1 cellular context compared by ENCODE assay signal in the genomic region with DNA sequence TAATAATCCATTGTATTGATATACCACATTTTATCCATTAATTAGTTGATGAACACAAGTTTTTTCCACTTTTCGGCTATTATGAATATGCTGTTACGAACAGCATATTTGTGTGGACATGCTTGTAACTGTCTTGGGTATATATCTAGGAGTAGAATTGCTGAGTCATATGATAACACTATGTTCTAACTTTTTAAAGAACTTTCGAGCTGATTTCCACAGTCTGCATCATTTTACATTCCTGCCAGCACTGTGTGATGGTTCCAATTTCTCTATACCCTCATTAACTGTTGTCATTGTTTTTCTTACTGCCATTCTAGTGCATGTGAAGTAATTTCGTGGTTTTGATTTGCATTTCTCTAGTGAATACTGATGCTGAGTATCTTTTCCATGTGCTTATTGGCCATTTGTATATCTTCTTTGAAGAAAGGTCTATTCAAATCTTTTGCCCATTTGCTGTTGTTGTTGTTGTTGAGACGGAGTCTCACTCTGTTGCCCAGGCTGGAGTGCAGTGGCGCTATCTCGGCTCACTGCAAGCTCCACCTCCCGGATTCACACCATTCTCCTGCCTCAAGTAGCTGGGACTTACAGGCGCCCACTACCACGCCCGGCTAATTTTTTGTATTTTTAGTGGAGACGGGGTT.
TF ChIP-seq lines count a peak whose summit lies in the region.

No MANE protein-coding gene starts in this region.

TF ChIP-seq in K562, 482 proteins besides CTCF, POLR2A, EP300 and RAD21 (continued from another document and continues in another):
- TF ChIP-seq, protein P1, sequence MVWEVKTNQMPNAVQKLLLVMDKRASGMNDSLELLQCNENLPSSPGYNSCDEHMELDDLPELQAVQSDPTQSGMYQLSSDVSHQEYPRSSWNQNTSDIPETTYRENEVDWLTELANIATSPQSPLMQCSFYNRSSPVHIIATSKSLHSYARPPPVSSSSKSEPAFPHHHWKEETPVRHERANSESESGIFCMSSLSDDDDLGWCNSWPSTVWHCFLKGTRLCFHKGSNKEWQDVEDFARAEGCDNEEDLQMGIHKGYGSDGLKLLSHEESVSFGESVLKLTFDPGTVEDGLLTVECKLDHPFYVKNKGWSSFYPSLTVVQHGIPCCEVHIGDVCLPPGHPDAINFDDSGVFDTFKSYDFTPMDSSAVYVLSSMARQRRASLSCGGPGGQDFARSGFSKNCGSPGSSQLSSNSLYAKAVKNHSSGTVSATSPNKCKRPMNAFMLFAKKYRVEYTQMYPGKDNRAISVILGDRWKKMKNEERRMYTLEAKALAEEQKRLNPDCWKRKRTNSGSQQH (CRISPR knock-in tag; IDR thresholded peaks at IDR 0.05) = 0 out of 2 replicates have a peak, but pooled peaks have one; percentile 29
- TF ChIP-seq EZH2 (IDR thresholded peaks at IDR 0.05; ENCODE audit: borderline replicate concordance, low read depth, low read length) (no peak), HDAC8 (tag; IDR thresholded peaks at IDR 0.05) (no peak), ZBED1 (IDR thresholded peaks at IDR 0.05) (no peak), ZNF12 (CRISPR knock-in tag; IDR thresholded peaks at IDR 0.05) (no peak), FOXK2 (conservative IDR thresholded peaks at IDR 0.05 in 1 of 2, IDR thresholded peaks at IDR 0.05 in 1 of 2; ENCODE audit: low read depth in 2 of 2) (peak in 1 of 2 experiments; percentile 64; a peak in 2 of 4 replicates), ZNF699 (CRISPR knock-in tag; IDR thresholded peaks at IDR 0.05; ENCODE audit: insufficient replicate concordance) (no peak), SRSF9 (IDR thresholded peaks at IDR 0.05; ENCODE audit: borderline replicate concordance, low read depth, low read length) (no peak), FUS (optimal IDR thresholded peaks at IDR 0.05; ENCODE audit: low read depth, low read length) (no peak), PHF21A (IDR thresholded peaks at IDR 0.05; ENCODE audit: borderline replicate concordance, low read depth) (no peak), HDAC1 (IDR thresholded peaks at IDR 0.05) (0 out of 4 replicates have a peak, but pooled peaks of 1 of the 2 experiments have one; percentile 13), ZC3H4 (CRISPR knock-in tag; IDR thresholded peaks at IDR 0.05; ENCODE audit: borderline replicate concordance) (no peak), BCOR (IDR thresholded peaks at IDR 0.05) (no peak), E2F3 (CRISPR knock-in tag; IDR thresholded peaks at IDR 0.05) (no peak), EP400 (IDR thresholded peaks at IDR 0.05) (peak; percentile 51), ZNF77 (CRISPR knock-in tag; IDR thresholded peaks at IDR 0.05) (no peak), ZNF282 (CRISPR knock-in tag; IDR thresholded peaks at IDR 0.05) (no peak), PHB2 (IDR thresholded peaks at IDR 0.05; ENCODE audit: low read depth) (no peak), TOE1 (IDR thresholded peaks at IDR 0.05; ENCODE audit: borderline replicate concordance) (0 out of 2 replicates have a peak, but pooled peaks have one; percentile 25), TOE1 (CRISPR knock-in tag; IDR thresholded peaks at IDR 0.05; ENCODE audit: borderline replicate concordance, low read depth) (no peak), LCOR (CRISPR knock-in tag; IDR thresholded peaks at IDR 0.05) (no peak), ZNF121 (CRISPR knock-in tag; conservative IDR thresholded peaks at IDR 0.05) (0 out of 2 replicates have a peak, but pooled peaks have one; percentile 6), GTF2A2 (tag; IDR thresholded peaks at IDR 0.05) (no peak), ZNF696 (CRISPR knock-in tag; conservative IDR thresholded peaks at IDR 0.05) (no peak), SMARCB1 (IDR thresholded peaks at IDR 0.05; ENCODE audit: insufficient read length, low read depth) (no peak), NFE2L1 (tag; IDR thresholded peaks at IDR 0.05; ENCODE audit: borderline replicate concordance, low read depth) (peak; percentile 96), NR1H2 (CRISPR knock-in tag; IDR thresholded peaks at IDR 0.05) (no peak), ZNF212 (CRISPR knock-in tag; IDR thresholded peaks at IDR 0.05) (no peak), ZNF583 (CRISPR knock-in tag; IDR thresholded peaks at IDR 0.05) (0 out of 2 replicates have a peak, but pooled peaks have one; percentile 43), ZNF431 (CRISPR knock-in tag; IDR thresholded peaks at IDR 0.05) (no peak), PTTG1 (tag; IDR thresholded peaks at IDR 0.05; ENCODE audit: low read depth) (no peak), ZBTB8A (IDR thresholded peaks at IDR 0.05; ENCODE audit: partially characterized antibody) (no peak), SRF (CRISPR knock-in tag; IDR thresholded peaks at IDR 0.05) (no peak), ZNF436 (CRISPR knock-in tag; IDR thresholded peaks at IDR 0.05) (no peak), DMBX1 (CRISPR knock-in tag; IDR thresholded peaks at IDR 0.05; ENCODE audit: borderline replicate concordance) (no peak), SAFB2 (IDR thresholded peaks at IDR 0.05; ENCODE audit: borderline replicate concordance, low read depth, low read length, severe bottlenecking) (no peak), ELF4 (CRISPR knock-in tag; IDR thresholded peaks at IDR 0.05) (0 out of 2 replicates have a peak, but pooled peaks have one; percentile 9), ZNF23 (CRISPR knock-in tag; IDR thresholded peaks at IDR 0.05) (no peak), FOSL1 (tag; conservative IDR thresholded peaks at IDR 0.05) (peak; percentile 56), SREBF1 (IDR thresholded peaks at IDR 0.05; ENCODE audit: borderline replicate concordance, low read depth, low read length) (no peak), YBX1 (IDR thresholded peaks at IDR 0.05) (no peak), FOXJ2 (tag; IDR thresholded peaks at IDR 0.05) (no peak), RBM34 (IDR thresholded peaks at IDR 0.05; ENCODE audit: borderline replicate concordance, insufficient read depth, low read length) (no peak), SMAD3 (CRISPR knock-in tag; conservative IDR thresholded peaks at IDR 0.05) (0 out of 2 replicates have a peak, but pooled peaks have one; percentile 12)
- TF ChIP-seq, protein P2, sequence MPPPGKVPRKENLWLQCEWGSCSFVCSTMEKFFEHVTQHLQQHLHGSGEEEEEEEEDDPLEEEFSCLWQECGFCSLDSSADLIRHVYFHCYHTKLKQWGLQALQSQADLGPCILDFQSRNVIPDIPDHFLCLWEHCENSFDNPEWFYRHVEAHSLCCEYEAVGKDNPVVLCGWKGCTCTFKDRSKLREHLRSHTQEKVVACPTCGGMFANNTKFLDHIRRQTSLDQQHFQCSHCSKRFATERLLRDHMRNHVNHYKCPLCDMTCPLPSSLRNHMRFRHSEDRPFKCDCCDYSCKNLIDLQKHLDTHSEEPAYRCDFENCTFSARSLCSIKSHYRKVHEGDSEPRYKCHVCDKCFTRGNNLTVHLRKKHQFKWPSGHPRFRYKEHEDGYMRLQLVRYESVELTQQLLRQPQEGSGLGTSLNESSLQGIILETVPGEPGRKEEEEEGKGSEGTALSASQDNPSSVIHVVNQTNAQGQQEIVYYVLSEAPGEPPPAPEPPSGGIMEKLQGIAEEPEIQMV (tag; conservative IDR thresholded peaks at IDR 0.05; ENCODE audit: low read depth) = 0 out of 2 replicates have a peak, but pooled peaks have one; percentile 14
- TF ChIP-seq, protein P3, sequence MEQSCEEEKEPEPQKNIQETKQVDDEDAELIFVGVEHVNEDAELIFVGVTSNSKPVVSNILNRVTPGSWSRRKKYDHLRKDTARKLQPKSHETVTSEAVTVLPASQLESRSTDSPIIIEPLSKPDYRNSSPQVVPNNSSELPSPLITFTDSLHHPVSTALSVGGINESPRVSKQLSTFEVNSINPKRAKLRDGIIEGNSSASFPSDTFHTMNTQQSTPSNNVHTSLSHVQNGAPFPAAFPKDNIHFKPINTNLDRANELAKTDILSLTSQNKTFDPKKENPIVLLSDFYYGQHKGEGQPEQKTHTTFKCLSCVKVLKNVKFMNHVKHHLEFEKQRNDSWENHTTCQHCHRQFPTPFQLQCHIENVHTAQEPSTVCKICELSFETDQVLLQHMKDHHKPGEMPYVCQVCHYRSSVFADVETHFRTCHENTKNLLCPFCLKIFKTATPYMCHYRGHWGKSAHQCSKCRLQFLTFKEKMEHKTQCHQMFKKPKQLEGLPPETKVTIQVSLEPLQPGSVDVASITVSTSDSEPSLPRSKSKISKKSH (CRISPR knock-in tag; IDR thresholded peaks at IDR 0.05) = no peak
- TF ChIP-seq, protein P4, sequence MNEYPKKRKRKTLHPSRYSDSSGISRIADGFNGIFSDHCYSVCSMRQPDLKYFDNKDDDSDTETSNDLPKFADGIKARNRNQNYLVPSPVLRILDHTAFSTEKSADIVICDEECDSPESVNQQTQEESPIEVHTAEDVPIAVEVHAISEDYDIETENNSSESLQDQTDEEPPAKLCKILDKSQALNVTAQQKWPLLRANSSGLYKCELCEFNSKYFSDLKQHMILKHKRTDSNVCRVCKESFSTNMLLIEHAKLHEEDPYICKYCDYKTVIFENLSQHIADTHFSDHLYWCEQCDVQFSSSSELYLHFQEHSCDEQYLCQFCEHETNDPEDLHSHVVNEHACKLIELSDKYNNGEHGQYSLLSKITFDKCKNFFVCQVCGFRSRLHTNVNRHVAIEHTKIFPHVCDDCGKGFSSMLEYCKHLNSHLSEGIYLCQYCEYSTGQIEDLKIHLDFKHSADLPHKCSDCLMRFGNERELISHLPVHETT (CRISPR knock-in tag; conservative IDR thresholded peaks at IDR 0.05 in 1 of 2, IDR thresholded peaks at IDR 0.05 in 1 of 2) = no peak
- TF ChIP-seq, protein P5, sequence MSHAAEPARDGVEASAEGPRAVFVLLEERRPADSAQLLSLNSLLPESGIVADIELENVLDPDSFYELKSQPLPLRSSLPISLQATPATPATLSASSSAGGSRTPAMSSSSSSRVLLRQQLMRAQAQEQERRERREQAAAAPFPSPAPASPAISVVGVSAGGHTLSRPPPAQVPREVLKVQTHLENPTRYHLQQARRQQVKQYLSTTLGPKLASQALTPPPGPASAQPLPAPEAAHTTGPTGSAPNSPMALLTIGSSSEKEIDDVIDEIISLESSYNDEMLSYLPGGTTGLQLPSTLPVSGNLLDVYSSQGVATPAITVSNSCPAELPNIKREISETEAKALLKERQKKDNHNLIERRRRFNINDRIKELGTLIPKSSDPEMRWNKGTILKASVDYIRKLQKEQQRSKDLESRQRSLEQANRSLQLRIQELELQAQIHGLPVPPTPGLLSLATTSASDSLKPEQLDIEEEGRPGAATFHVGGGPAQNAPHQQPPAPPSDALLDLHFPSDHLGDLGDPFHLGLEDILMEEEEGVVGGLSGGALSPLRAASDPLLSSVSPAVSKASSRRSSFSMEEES (CRISPR knock-in tag; IDR thresholded peaks at IDR 0.05) = no peak
- TF ChIP-seq, protein P6, sequence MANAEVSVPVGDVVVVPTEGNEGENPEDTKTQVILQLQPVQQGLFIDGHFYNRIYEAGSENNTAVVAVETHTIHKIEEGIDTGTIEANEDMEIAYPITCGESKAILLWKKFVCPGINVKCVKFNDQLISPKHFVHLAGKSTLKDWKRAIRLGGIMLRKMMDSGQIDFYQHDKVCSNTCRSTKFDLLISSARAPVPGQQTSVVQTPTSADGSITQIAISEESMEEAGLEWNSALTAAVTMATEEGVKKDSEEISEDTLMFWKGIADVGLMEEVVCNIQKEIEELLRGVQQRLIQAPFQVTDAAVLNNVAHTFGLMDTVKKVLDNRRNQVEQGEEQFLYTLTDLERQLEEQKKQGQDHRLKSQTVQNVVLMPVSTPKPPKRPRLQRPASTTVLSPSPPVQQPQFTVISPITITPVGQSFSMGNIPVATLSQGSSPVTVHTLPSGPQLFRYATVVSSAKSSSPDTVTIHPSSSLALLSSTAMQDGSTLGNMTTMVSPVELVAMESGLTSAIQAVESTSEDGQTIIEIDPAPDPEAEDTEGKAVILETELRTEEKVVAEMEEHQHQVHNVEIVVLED (CRISPR knock-in tag; IDR thresholded peaks at IDR 0.05) = no peak
- TF ChIP-seq, protein P7, sequence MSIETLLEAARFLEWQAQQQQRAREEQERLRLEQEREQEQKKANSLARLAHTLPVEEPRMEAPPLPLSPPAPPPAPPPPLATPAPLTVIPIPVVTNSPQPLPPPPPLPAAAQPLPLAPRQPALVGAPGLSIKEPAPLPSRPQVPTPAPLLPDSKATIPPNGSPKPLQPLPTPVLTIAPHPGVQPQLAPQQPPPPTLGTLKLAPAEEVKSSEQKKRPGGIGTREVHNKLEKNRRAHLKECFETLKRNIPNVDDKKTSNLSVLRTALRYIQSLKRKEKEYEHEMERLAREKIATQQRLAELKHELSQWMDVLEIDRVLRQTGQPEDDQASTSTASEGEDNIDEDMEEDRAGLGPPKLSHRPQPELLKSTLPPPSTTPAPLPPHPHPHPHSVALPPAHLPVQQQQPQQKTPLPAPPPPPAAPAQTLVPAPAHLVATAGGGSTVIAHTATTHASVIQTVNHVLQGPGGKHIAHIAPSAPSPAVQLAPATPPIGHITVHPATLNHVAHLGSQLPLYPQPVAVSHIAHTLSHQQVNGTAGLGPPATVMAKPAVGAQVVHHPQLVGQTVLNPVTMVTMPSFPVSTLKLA (conservative IDR thresholded peaks at IDR 0.05) = peak in 1 of 2 experiments; percentile 49; a peak in 2 of 4 replicates
- TF ChIP-seq, protein P8, sequence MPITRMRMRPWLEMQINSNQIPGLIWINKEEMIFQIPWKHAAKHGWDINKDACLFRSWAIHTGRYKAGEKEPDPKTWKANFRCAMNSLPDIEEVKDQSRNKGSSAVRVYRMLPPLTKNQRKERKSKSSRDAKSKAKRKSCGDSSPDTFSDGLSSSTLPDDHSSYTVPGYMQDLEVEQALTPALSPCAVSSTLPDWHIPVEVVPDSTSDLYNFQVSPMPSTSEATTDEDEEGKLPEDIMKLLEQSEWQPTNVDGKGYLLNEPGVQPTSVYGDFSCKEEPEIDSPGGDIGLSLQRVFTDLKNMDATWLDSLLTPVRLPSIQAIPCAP (CRISPR knock-in tag; IDR thresholded peaks at IDR 0.05; ENCODE audit: borderline replicate concordance) = no peak
- TF ChIP-seq, protein P9, sequence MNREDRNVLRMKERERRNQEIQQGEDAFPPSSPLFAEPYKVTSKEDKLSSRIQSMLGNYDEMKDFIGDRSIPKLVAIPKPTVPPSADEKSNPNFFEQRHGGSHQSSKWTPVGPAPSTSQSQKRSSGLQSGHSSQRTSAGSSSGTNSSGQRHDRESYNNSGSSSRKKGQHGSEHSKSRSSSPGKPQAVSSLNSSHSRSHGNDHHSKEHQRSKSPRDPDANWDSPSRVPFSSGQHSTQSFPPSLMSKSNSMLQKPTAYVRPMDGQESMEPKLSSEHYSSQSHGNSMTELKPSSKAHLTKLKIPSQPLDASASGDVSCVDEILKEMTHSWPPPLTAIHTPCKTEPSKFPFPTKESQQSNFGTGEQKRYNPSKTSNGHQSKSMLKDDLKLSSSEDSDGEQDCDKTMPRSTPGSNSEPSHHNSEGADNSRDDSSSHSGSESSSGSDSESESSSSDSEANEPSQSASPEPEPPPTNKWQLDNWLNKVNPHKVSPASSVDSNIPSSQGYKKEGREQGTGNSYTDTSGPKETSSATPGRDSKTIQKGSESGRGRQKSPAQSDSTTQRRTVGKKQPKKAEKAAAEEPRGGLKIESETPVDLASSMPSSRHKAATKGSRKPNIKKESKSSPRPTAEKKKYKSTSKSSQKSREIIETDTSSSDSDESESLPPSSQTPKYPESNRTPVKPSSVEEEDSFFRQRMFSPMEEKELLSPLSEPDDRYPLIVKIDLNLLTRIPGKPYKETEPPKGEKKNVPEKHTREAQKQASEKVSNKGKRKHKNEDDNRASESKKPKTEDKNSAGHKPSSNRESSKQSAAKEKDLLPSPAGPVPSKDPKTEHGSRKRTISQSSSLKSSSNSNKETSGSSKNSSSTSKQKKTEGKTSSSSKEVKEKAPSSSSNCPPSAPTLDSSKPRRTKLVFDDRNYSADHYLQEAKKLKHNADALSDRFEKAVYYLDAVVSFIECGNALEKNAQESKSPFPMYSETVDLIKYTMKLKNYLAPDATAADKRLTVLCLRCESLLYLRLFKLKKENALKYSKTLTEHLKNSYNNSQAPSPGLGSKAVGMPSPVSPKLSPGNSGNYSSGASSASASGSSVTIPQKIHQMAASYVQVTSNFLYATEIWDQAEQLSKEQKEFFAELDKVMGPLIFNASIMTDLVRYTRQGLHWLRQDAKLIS (CRISPR knock-in tag; IDR thresholded peaks at IDR 0.05) = 0 out of 2 replicates have a peak, but pooled peaks have one; percentile 68
